In genomic region chr6:26440977-26441358, GRCh38 we compare ENCODE assay signal across 8 cellular contexts. TPM values are rescaled to one million over a fixed set of nuclear protein-coding genes. Genes with fewer than 3 reads are reported as not detected.
A peak's percentile ranks its signal among the peaks of the same experiment; 100 is the strongest.
DNase-seq lines count a peak whose midpoint lies in the region; ATAC-seq, FAIRE-seq and TF ChIP-seq lines count a peak whose summit lies in the region.

No MANE protein-coding gene starts in this region.

- no peak for DNase-seq in activated CD4-positive, alpha-beta T cell treated with anti-CD3 and anti-CD28 coated beads, Interleukin-2, amount 10 ng/mL, durations not matched to agents 24 days and 14 days
- DNase-seq in activated CD4-positive, alpha-beta T cell treated with anti-CD3 and anti-CD28 coated beads for 1 hour: no peak
- DNase-seq in activated naive CD4-positive, alpha-beta T cell treated with anti-CD3 and anti-CD28 coated beads, Interleukin-2, amount 50 U/mL, for 72 hours (ENCODE audit: low spot score in 2 of 2): no peak
- DNase-seq in HepG2 (ENCODE audit: low spot score): no peak
- DNase-seq in testis: no peak
- DNase-seq in T-helper 9 cell: no peak
- no peak for DNase-seq in NCI-H446 treated with DMSO at 0.1 percent for 48 hours (lab: John Stamatoyannopoulos, UW)
- DNase-seq in endothelial cell (ENCODE audit: low spot score): no peak

- FAIRE-seq in HepG2 (lab: Jason Lieb, UNC): no peak

- H3K4me1 ChIP-seq in HepG2 (ENCODE audit: insufficient read depth, low read length) (peaks cover 18% of the 10 kb centered on the region), testis (no peaks in the 10 kb centered on the region)

- no peak for ATAC-seq in activated naive CD4-positive, alpha-beta T cell treated with anti-CD3 and anti-CD28 coated beads, Interleukin-2, amount 50 U/mL, for 72 hours
- no peak for ATAC-seq in HepG2

- CTCF ChIA-PET in HepG2 (lab: Yijun Ruan, JAX; ENCODE audit: low intra/inter-chr PET ratio, low total read pairs): no interaction called here

- H3K4me2 ChIP-seq in HepG2 (ENCODE audit: low read depth, low read length): peak overlapping the region; percentile 83

- WGBS in HepG2 (ENCODE audit: low lambda C conversion rate): 73% methylated on average over 2 of the region's 2 CpGs
- WGBS in testis, 2 donors: 49 to 57% methylated on average over 2 of the region's 2 CpGs

- no peaks in the 10 kb centered on the region for H4K20me1 ChIP-seq in HepG2 (ENCODE audit: insufficient read depth, low read length)

- peaks cover 51% of the 10 kb centered on the region for H3K4me1 Mint-ChIP-seq in activated CD4-positive, alpha-beta T cell treated with anti-CD3 and anti-CD28 coated beads, Interleukin-2, amount 10 ng/mL, durations not matched to agents 24 days and 14 days
- H3K4me1 Mint-ChIP-seq in endothelial cell (ENCODE audit: unreplicated experiment): peaks cover 21% of the 10 kb centered on the region

- POLR2A ChIA-PET in HepG2 (lab: Yijun Ruan, JAX): interaction anchor here (1.2 kb wide), 1 partner anchor 92 kb away, joined by 3 read pairs; no protein-coding TSS in a partner anchor

- in situ Hi-C loops in HepG2 (cut with HindIII; ENCODE audit: extremely low pct_ligation_motif_present, low pct_unique_long_range_greater_than_20kb): no loop called here

- BruUV-seq in HepG2 (replicated peaks; lab: Mats Ljungman, UMichigan): no TSS peak

- H3K27ac ChIP-seq in HepG2 (ENCODE audit: extremely low read length, insufficient read depth, low read length) (no peak overlapping the region), testis (peak overlapping the region; percentile 59 to 87)

- H3K27me3 ChIP-seq in HepG2 (ENCODE audit: control insufficient read depth in 1 of 2, insufficient read depth in 2 of 2, low read length in 2 of 2): no peaks in the 10 kb centered on the region; a peak in 1 of 5 replicates
- no peaks in the 10 kb centered on the region for H3K27me3 ChIP-seq in testis

- H3K9me3 ChIP-seq in HepG2 (ENCODE audit: low read length): no peaks in the 10 kb centered on the region
- H3K9me3 ChIP-seq in testis: no peaks in the 10 kb centered on the region

- TF ChIP-seq POLR2A in HepG2 (IDR thresholded peaks at IDR 0.05; ENCODE audit: insufficient read depth in 1 of 2, low read depth in 2 of 2, low read length in 2 of 2) (no peak), testis (IDR thresholded peaks at IDR 0.05) (no peak)

- peaks cover 39% of the 10 kb centered on the region for H3K36me3 Mint-ChIP-seq in activated CD4-positive, alpha-beta T cell treated with anti-CD3 and anti-CD28 coated beads, Interleukin-2, amount 10 ng/mL, durations not matched to agents 24 days and 14 days (ENCODE audit: low read depth)
- H3K36me3 Mint-ChIP-seq in activated naive CD4-positive, alpha-beta T cell treated with anti-CD3 and anti-CD28 coated beads, Interleukin-2, amount 50 U/mL, for 72 hours: peaks cover 41 to 43% of the 10 kb centered on the region in 2 donors
- H3K36me3 Mint-ChIP-seq in endothelial cell (ENCODE audit: low read depth, unreplicated experiment): peaks cover 10% of the 10 kb centered on the region

- H3K27me3 Mint-ChIP-seq in activated CD4-positive, alpha-beta T cell treated with anti-CD3 and anti-CD28 coated beads, Interleukin-2, amount 10 ng/mL, durations not matched to agents 24 days and 14 days: no peaks in the 10 kb centered on the region
- peaks cover 6% of the 10 kb centered on the region for H3K27me3 Mint-ChIP-seq in endothelial cell (ENCODE audit: unreplicated experiment)

- H3K27ac Mint-ChIP-seq in activated CD4-positive, alpha-beta T cell treated with anti-CD3 and anti-CD28 coated beads, Interleukin-2, amount 10 ng/mL, durations not matched to agents 24 days and 14 days: peak overlapping the region; percentile 93
- H3K27ac Mint-ChIP-seq in activated naive CD4-positive, alpha-beta T cell treated with anti-CD3 and anti-CD28 coated beads, Interleukin-2, amount 50 U/mL, for 72 hours: peak overlapping the region; percentile 96 to 97
- H3K27ac Mint-ChIP-seq in endothelial cell (ENCODE audit: unreplicated experiment): no peak overlapping the region

- H3K9ac ChIP-seq in HepG2 (ENCODE audit: insufficient read depth, low read depth, low read length): no peak overlapping the region; the same call in 1 of the 2 replicates

- H3K79me2 ChIP-seq in HepG2 (ENCODE audit: insufficient read depth, low read length): no peaks in the 10 kb centered on the region

- peak overlapping the region; percentile 99 for H2AFZ ChIP-seq in HepG2 (ENCODE audit: low read length)

- TF ChIP-seq RAD21 in HepG2 (CRISPR knock-in tag; IDR thresholded peaks at IDR 0.05): no peak

- TF ChIP-seq CTCF in HepG2 (CRISPR knock-in tag; IDR thresholded peaks at IDR 0.05) (no peak), testis (IDR thresholded peaks at IDR 0.05) (no peak), endothelial cell (IDR thresholded peaks at IDR 0.05; ENCODE audit: unreplicated experiment) (no peak)

- peaks cover 7% of the 10 kb centered on the region for H3K9me3 Mint-ChIP-seq in activated CD4-positive, alpha-beta T cell treated with anti-CD3 and anti-CD28 coated beads, Interleukin-2, amount 10 ng/mL, durations not matched to agents 24 days and 14 days
- no peaks in the 10 kb centered on the region for H3K9me3 Mint-ChIP-seq in activated naive CD4-positive, alpha-beta T cell treated with anti-CD3 and anti-CD28 coated beads, Interleukin-2, amount 50 U/mL, for 72 hours
- H3K9me3 Mint-ChIP-seq in endothelial cell (ENCODE audit: unreplicated experiment): no peaks in the 10 kb centered on the region

- no peaks in the 10 kb centered on the region for H3K36me3 ChIP-seq in HepG2 (replicated peaks in 1 of 2; ENCODE audit: control insufficient read depth in 1 of 2, insufficient read depth in 2 of 2, low read length in 2 of 2)
- H3K36me3 ChIP-seq in testis (ENCODE audit: low read depth, missing control alignments): no peaks in the 10 kb centered on the region

- intact Hi-C loops in activated CD4-positive, alpha-beta T cell treated with anti-CD3 and anti-CD28 coated beads, Interleukin-2, amount 10 ng/mL, durations not matched to agents 24 days and 14 days (cut with micrococcal nuclease): loop anchor here (1.0 to 5.0 kb wide), 6 partner anchors 16 to 76 kb away; partner anchors contain the start of genes BTN2A1, BTN3A1 and BTN3A2
- intact Hi-C loops in HepG2 (cut with micrococcal nuclease; ENCODE audit: unreplicated experiment): no loop called here
- intact Hi-C loops in testis (cut with DNase I; ENCODE audit: low total_unique reads): no loop called here

- H3K4me3 Mint-ChIP-seq in activated CD4-positive, alpha-beta T cell treated with anti-CD3 and anti-CD28 coated beads, Interleukin-2, amount 10 ng/mL, durations not matched to agents 24 days and 14 days: peak overlapping the region; percentile 93
- H3K4me3 Mint-ChIP-seq in endothelial cell (ENCODE audit: unreplicated experiment): no peak overlapping the region

- H3K4me3 ChIP-seq in HepG2 (replicated peaks in 1 of 3; ENCODE audit: insufficient read depth in 1 of 3, low read depth in 2 of 3, low read length in 3 of 3) (peak overlapping the region; percentile 40 to 68 (median 67); a peak in 3 of 6 replicates), testis (peak overlapping the region; percentile 47 to 51)

- TF ChIP-seq EP300 in HepG2 (IDR thresholded peaks at IDR 0.05; ENCODE audit: low read depth in 2 of 2, low read length in 2 of 2) (no peak), HepG2 (CRISPR knock-in tag; IDR thresholded peaks at IDR 0.05; ENCODE audit: borderline replicate concordance) (no peak)

RNA-seq across cellular contexts. Expression of gene BTN3A3, which starts 0.7 kb away (rescaled TPM):
- total RNA-seq in activated CD4-positive, alpha-beta T cell treated with anti-CD3 and anti-CD28 coated beads, Interleukin-2, amount 10 ng/mL, durations not matched to agents 24 days and 14 days: 37.7 and 38.2 TPM in 2 replicates
- 10 to 100 TPM; 49.7 to 63.8 TPM for total RNA-seq in activated naive CD4-positive, alpha-beta T cell treated with anti-CD3 and anti-CD28 coated beads, Interleukin-2, amount 50 U/mL, for 72 hours
- total RNA-seq in HepG2 (2016; rRNA removed; fragmentation: Illumina TruSeq; extraction: Trizol) (2.9 and 4.3 TPM in 2 replicates), testis (1 to 10 TPM; 7.3 to 7.6 TPM), endothelial cell (ENCODE audit: unreplicated experiment) (3.1 TPM)
- 1.1 and 1.8 TPM in 2 replicates for total RNA-seq in HepG2 (2016; cell fraction: cytosol; rRNA removed; fragmentation: Illumina TruSeq; extraction: Trizol; ENCODE audit: low read depth)
- total RNA-seq in HepG2 (2016; cell fraction: insoluble cytoplasmic fraction; rRNA removed; fragmentation: Illumina TruSeq; extraction: Trizol): 4.0 and 5.3 TPM in 2 replicates
- total RNA-seq in HepG2 (2016; cell fraction: membrane; rRNA removed; fragmentation: Illumina TruSeq; extraction: Trizol): 1.1 and 2.7 TPM in 2 replicates
- total RNA-seq in HepG2 (2016; cell fraction: nucleus; rRNA removed; fragmentation: Illumina TruSeq; extraction: Trizol): 10.3 and 12.7 TPM in 2 replicates
- polyA plus RNA-seq in HepG2 (2011; rRNA removed) (5.0 and 6.3 TPM in 2 replicates), testis (ENCODE audit: insufficient read depth, low read depth, low replicate concordance) (15.2 TPM)
- 2.3 and 3.7 TPM in 2 replicates for polyA plus RNA-seq in HepG2 (2011; cell fraction: cytosol; rRNA removed)
- 12.9 and 22.9 TPM in 2 replicates for polyA plus RNA-seq in HepG2 (2011; cell fraction: nucleus; rRNA removed)
- polyA plus RNA-seq in HepG2 (2012): 3.7 and 5.2 TPM in 2 replicates
- polyA plus RNA-seq in HepG2 (2016; cell fraction: cytosol; fragmentation: Illumina TruSeq; extraction: Trizol; ENCODE audit: low read depth): 0.26 and 0.36 TPM in 2 replicates
- 1.9 and 2.2 TPM in 2 replicates for polyA plus RNA-seq in HepG2 (2016; cell fraction: insoluble cytoplasmic fraction; fragmentation: Illumina TruSeq; extraction: Trizol; ENCODE audit: low read depth)
- polyA plus RNA-seq in HepG2 (2016; cell fraction: membrane; fragmentation: Illumina TruSeq; extraction: Trizol; ENCODE audit: low read depth): 0.65 and 0.73 TPM in 2 replicates
- 13.4 and 14.1 TPM in 2 replicates for polyA plus RNA-seq in HepG2 (2016; cell fraction: nucleus; fragmentation: Illumina TruSeq; extraction: Trizol; ENCODE audit: insufficient read depth, low read depth)
- polyA minus RNA-seq in HepG2 (2011; rRNA and poly(A)+ RNA removed; ENCODE audit: low replicate concordance): 8.0 and 29.3 TPM in 2 replicates
- 1.1 and 1.4 TPM in 2 replicates for polyA minus RNA-seq in HepG2 (2011; cell fraction: cytosol; rRNA and poly(A)+ RNA removed)
- polyA minus RNA-seq in HepG2 (2011; cell fraction: nucleus; rRNA and poly(A)+ RNA removed): 10.0 and 27.5 TPM in 2 replicates

RNA-seq across cellular contexts. Expression of gene BTN2A1, which starts 16.8 kb away (rescaled TPM):
- 16.5 and 19.8 TPM in 2 replicates for total RNA-seq in activated CD4-positive, alpha-beta T cell treated with anti-CD3 and anti-CD28 coated beads, Interleukin-2, amount 10 ng/mL, durations not matched to agents 24 days and 14 days
- 10 to 100 TPM; 21.8 to 37.0 TPM for total RNA-seq in activated naive CD4-positive, alpha-beta T cell treated with anti-CD3 and anti-CD28 coated beads, Interleukin-2, amount 50 U/mL, for 72 hours
- total RNA-seq in HepG2 (2016; rRNA removed; fragmentation: Illumina TruSeq; extraction: Trizol) (9.1 and 16.4 TPM in 2 replicates), testis (10 to 100 TPM; 26.0 to 27.6 TPM), endothelial cell (ENCODE audit: unreplicated experiment) (28.7 TPM)
- total RNA-seq in HepG2 (2016; cell fraction: cytosol; rRNA removed; fragmentation: Illumina TruSeq; extraction: Trizol; ENCODE audit: low read depth): 2.8 and 3.8 TPM in 2 replicates
- 9.2 and 15.3 TPM in 2 replicates for total RNA-seq in HepG2 (2016; cell fraction: insoluble cytoplasmic fraction; rRNA removed; fragmentation: Illumina TruSeq; extraction: Trizol)
- 5.5 and 6.0 TPM in 2 replicates for total RNA-seq in HepG2 (2016; cell fraction: membrane; rRNA removed; fragmentation: Illumina TruSeq; extraction: Trizol)
- 18.6 and 21.3 TPM in 2 replicates for total RNA-seq in HepG2 (2016; cell fraction: nucleus; rRNA removed; fragmentation: Illumina TruSeq; extraction: Trizol)
- polyA plus RNA-seq in HepG2 (2011; rRNA removed) (30.4 and 35.0 TPM in 2 replicates), testis (ENCODE audit: insufficient read depth, low read depth, low replicate concordance) (27.9 TPM)
- polyA plus RNA-seq in HepG2 (2011; cell fraction: cytosol; rRNA removed): 23.7 and 28.2 TPM in 2 replicates
- polyA plus RNA-seq in HepG2 (2011; cell fraction: nucleus; rRNA removed): 33.3 and 38.3 TPM in 2 replicates
- 18.7 and 23.0 TPM in 2 replicates for polyA plus RNA-seq in HepG2 (2012)
- polyA plus RNA-seq in HepG2 (2016; cell fraction: cytosol; fragmentation: Illumina TruSeq; extraction: Trizol; ENCODE audit: low read depth): 2.6 and 3.2 TPM in 2 replicates
- polyA plus RNA-seq in HepG2 (2016; cell fraction: insoluble cytoplasmic fraction; fragmentation: Illumina TruSeq; extraction: Trizol; ENCODE audit: low read depth): 11.1 TPM in 2 replicates
- polyA plus RNA-seq in HepG2 (2016; cell fraction: membrane; fragmentation: Illumina TruSeq; extraction: Trizol; ENCODE audit: low read depth): 3.3 and 3.5 TPM in 2 replicates
- polyA plus RNA-seq in HepG2 (2016; cell fraction: nucleus; fragmentation: Illumina TruSeq; extraction: Trizol; ENCODE audit: insufficient read depth, low read depth): 49.0 and 49.2 TPM in 2 replicates
- polyA minus RNA-seq in HepG2 (2011; rRNA and poly(A)+ RNA removed; ENCODE audit: low replicate concordance): 23.9 and 31.6 TPM in 2 replicates
- 10.4 and 12.6 TPM in 2 replicates for polyA minus RNA-seq in HepG2 (2011; cell fraction: cytosol; rRNA and poly(A)+ RNA removed)
- polyA minus RNA-seq in HepG2 (2011; cell fraction: nucleus; rRNA and poly(A)+ RNA removed): 25.0 and 37.0 TPM in 2 replicates

RNA-seq across cellular contexts. Expression of gene BTN3A1, which starts 38.9 kb away (rescaled TPM):
- 29.6 and 33.2 TPM in 2 replicates for total RNA-seq in activated CD4-positive, alpha-beta T cell treated with anti-CD3 and anti-CD28 coated beads, Interleukin-2, amount 10 ng/mL, durations not matched to agents 24 days and 14 days
- total RNA-seq in activated naive CD4-positive, alpha-beta T cell treated with anti-CD3 and anti-CD28 coated beads, Interleukin-2, amount 50 U/mL, for 72 hours: 10 to 100 TPM; 47.8 to 79.8 TPM
- total RNA-seq in HepG2 (2016; rRNA removed; fragmentation: Illumina TruSeq; extraction: Trizol): 8.1 and 13.3 TPM in 2 replicates
- 3.0 and 3.2 TPM in 2 replicates for total RNA-seq in HepG2 (2016; cell fraction: cytosol; rRNA removed; fragmentation: Illumina TruSeq; extraction: Trizol; ENCODE audit: low read depth)
- total RNA-seq in HepG2 (2016; cell fraction: insoluble cytoplasmic fraction; rRNA removed; fragmentation: Illumina TruSeq; extraction: Trizol): 8.0 and 11.8 TPM in 2 replicates
- total RNA-seq in HepG2 (2016; cell fraction: membrane; rRNA removed; fragmentation: Illumina TruSeq; extraction: Trizol): 7.8 and 8.0 TPM in 2 replicates
- total RNA-seq in HepG2 (2016; cell fraction: nucleus; rRNA removed; fragmentation: Illumina TruSeq; extraction: Trizol): 15.9 and 17.1 TPM in 2 replicates
- 14.0 and 17.0 TPM in 2 replicates for polyA plus RNA-seq in HepG2 (2011; rRNA removed)
- 6.9 and 9.3 TPM in 2 replicates for polyA plus RNA-seq in HepG2 (2011; cell fraction: cytosol; rRNA removed)
- polyA plus RNA-seq in HepG2 (2011; cell fraction: nucleus; rRNA removed): 29.0 and 46.1 TPM in 2 replicates
- 9.4 and 11.5 TPM in 2 replicates for polyA plus RNA-seq in HepG2 (2012)
- polyA plus RNA-seq in HepG2 (2016; cell fraction: cytosol; fragmentation: Illumina TruSeq; extraction: Trizol; ENCODE audit: low read depth): 0.54 and 0.75 TPM in 2 replicates
- polyA plus RNA-seq in HepG2 (2016; cell fraction: insoluble cytoplasmic fraction; fragmentation: Illumina TruSeq; extraction: Trizol; ENCODE audit: low read depth): 4.6 and 4.8 TPM in 2 replicates
- 2.4 and 2.5 TPM in 2 replicates for polyA plus RNA-seq in HepG2 (2016; cell fraction: membrane; fragmentation: Illumina TruSeq; extraction: Trizol; ENCODE audit: low read depth)
- polyA plus RNA-seq in HepG2 (2016; cell fraction: nucleus; fragmentation: Illumina TruSeq; extraction: Trizol; ENCODE audit: insufficient read depth, low read depth): 27.2 and 30.6 TPM in 2 replicates
- polyA minus RNA-seq in HepG2 (2011; rRNA and poly(A)+ RNA removed; ENCODE audit: low replicate concordance): 46.1 and 68.9 TPM in 2 replicates
- polyA minus RNA-seq in HepG2 (2011; cell fraction: cytosol; rRNA and poly(A)+ RNA removed): 8.0 and 8.9 TPM in 2 replicates
- polyA minus RNA-seq in HepG2 (2011; cell fraction: nucleus; rRNA and poly(A)+ RNA removed): 17.8 and 27.4 TPM in 2 replicates
- 10 to 100 TPM; 10.6 to 14.7 TPM for total RNA-seq in testis
- 15.9 TPM for polyA plus RNA-seq in testis (ENCODE audit: insufficient read depth, low read depth, low replicate concordance)
- 7.1 TPM for total RNA-seq in endothelial cell (ENCODE audit: unreplicated experiment)

RNA-seq across cellular contexts. Expression of gene BTN2A2, which starts 58.1 kb away (rescaled TPM):
- total RNA-seq in activated CD4-positive, alpha-beta T cell treated with anti-CD3 and anti-CD28 coated beads, Interleukin-2, amount 10 ng/mL, durations not matched to agents 24 days and 14 days: 23.8 and 25.0 TPM in 2 replicates
- 10 to 100 TPM; 23.5 to 43.5 TPM for total RNA-seq in activated naive CD4-positive, alpha-beta T cell treated with anti-CD3 and anti-CD28 coated beads, Interleukin-2, amount 50 U/mL, for 72 hours
- total RNA-seq in HepG2 (2016; rRNA removed; fragmentation: Illumina TruSeq; extraction: Trizol): 6.0 and 12.2 TPM in 2 replicates
- 2.6 and 2.7 TPM in 2 replicates for total RNA-seq in HepG2 (2016; cell fraction: cytosol; rRNA removed; fragmentation: Illumina TruSeq; extraction: Trizol; ENCODE audit: low read depth)
- total RNA-seq in HepG2 (2016; cell fraction: insoluble cytoplasmic fraction; rRNA removed; fragmentation: Illumina TruSeq; extraction: Trizol): 5.9 and 11.3 TPM in 2 replicates
- 3.3 and 3.6 TPM in 2 replicates for total RNA-seq in HepG2 (2016; cell fraction: membrane; rRNA removed; fragmentation: Illumina TruSeq; extraction: Trizol)
- 18.5 and 19.7 TPM in 2 replicates for total RNA-seq in HepG2 (2016; cell fraction: nucleus; rRNA removed; fragmentation: Illumina TruSeq; extraction: Trizol)
- polyA plus RNA-seq in HepG2 (2011; rRNA removed): 10.8 and 15.4 TPM in 2 replicates
- 8.1 and 9.6 TPM in 2 replicates for polyA plus RNA-seq in HepG2 (2011; cell fraction: cytosol; rRNA removed)
- polyA plus RNA-seq in HepG2 (2011; cell fraction: nucleus; rRNA removed): 24.5 and 30.2 TPM in 2 replicates
- polyA plus RNA-seq in HepG2 (2012): 8.5 and 8.6 TPM in 2 replicates
- 0.77 and 0.96 TPM in 2 replicates for polyA plus RNA-seq in HepG2 (2016; cell fraction: cytosol; fragmentation: Illumina TruSeq; extraction: Trizol; ENCODE audit: low read depth)
- 4.7 and 5.5 TPM in 2 replicates for polyA plus RNA-seq in HepG2 (2016; cell fraction: insoluble cytoplasmic fraction; fragmentation: Illumina TruSeq; extraction: Trizol; ENCODE audit: low read depth)
- polyA plus RNA-seq in HepG2 (2016; cell fraction: membrane; fragmentation: Illumina TruSeq; extraction: Trizol; ENCODE audit: low read depth): 1.7 and 2.0 TPM in 2 replicates
- polyA plus RNA-seq in HepG2 (2016; cell fraction: nucleus; fragmentation: Illumina TruSeq; extraction: Trizol; ENCODE audit: insufficient read depth, low read depth): 17.6 and 22.8 TPM in 2 replicates
- polyA minus RNA-seq in HepG2 (2011; rRNA and poly(A)+ RNA removed; ENCODE audit: low replicate concordance): 2.5 and 22.6 TPM in 2 replicates
- 6.1 and 6.4 TPM in 2 replicates for polyA minus RNA-seq in HepG2 (2011; cell fraction: cytosol; rRNA and poly(A)+ RNA removed)
- polyA minus RNA-seq in HepG2 (2011; cell fraction: nucleus; rRNA and poly(A)+ RNA removed): 29.2 and 34.7 TPM in 2 replicates
- total RNA-seq in testis: 10 to 100 TPM; 16.7 to 19.6 TPM
- polyA plus RNA-seq in testis (ENCODE audit: insufficient read depth, low read depth, low replicate concordance): 12.0 TPM
- 19.3 TPM for total RNA-seq in endothelial cell (ENCODE audit: unreplicated experiment)

RNA-seq across cellular contexts. Expression of gene BTN1A1, which starts 59.1 kb away (rescaled TPM):
- total RNA-seq in activated CD4-positive, alpha-beta T cell treated with anti-CD3 and anti-CD28 coated beads, Interleukin-2, amount 10 ng/mL, durations not matched to agents 24 days and 14 days: 0.07 TPM in 1 of 2 replicates, not detected in the other
- under 1 TPM in 1 of 2 donors, not detected in 1; 0.16 TPM for total RNA-seq in activated naive CD4-positive, alpha-beta T cell treated with anti-CD3 and anti-CD28 coated beads, Interleukin-2, amount 50 U/mL, for 72 hours
- total RNA-seq in HepG2 (2016; rRNA removed; fragmentation: Illumina TruSeq; extraction: Trizol): not detected in 2 replicates
- total RNA-seq in HepG2 (2016; cell fraction: cytosol; rRNA removed; fragmentation: Illumina TruSeq; extraction: Trizol; ENCODE audit: low read depth): not detected in 2 replicates
- not detected in 2 replicates for total RNA-seq in HepG2 (2016; cell fraction: insoluble cytoplasmic fraction; rRNA removed; fragmentation: Illumina TruSeq; extraction: Trizol)
- not detected in 2 replicates for total RNA-seq in HepG2 (2016; cell fraction: membrane; rRNA removed; fragmentation: Illumina TruSeq; extraction: Trizol)
- total RNA-seq in HepG2 (2016; cell fraction: nucleus; rRNA removed; fragmentation: Illumina TruSeq; extraction: Trizol): not detected in 2 replicates
- 0.04 and 0.12 TPM in 2 replicates for polyA plus RNA-seq in HepG2 (2011; rRNA removed)
- 0.04 and 0.08 TPM in 2 replicates for polyA plus RNA-seq in HepG2 (2011; cell fraction: cytosol; rRNA removed)
- not detected in 2 replicates for polyA plus RNA-seq in HepG2 (2011; cell fraction: nucleus; rRNA removed)
- 0.05 and 0.07 TPM in 2 replicates for polyA plus RNA-seq in HepG2 (2012)
- not detected in 2 replicates for polyA plus RNA-seq in HepG2 (2016; cell fraction: cytosol; fragmentation: Illumina TruSeq; extraction: Trizol; ENCODE audit: low read depth)
- not detected in 2 replicates for polyA plus RNA-seq in HepG2 (2016; cell fraction: insoluble cytoplasmic fraction; fragmentation: Illumina TruSeq; extraction: Trizol; ENCODE audit: low read depth)
- not detected in 2 replicates for polyA plus RNA-seq in HepG2 (2016; cell fraction: membrane; fragmentation: Illumina TruSeq; extraction: Trizol; ENCODE audit: low read depth)
- not detected in 2 replicates for polyA plus RNA-seq in HepG2 (2016; cell fraction: nucleus; fragmentation: Illumina TruSeq; extraction: Trizol; ENCODE audit: insufficient read depth, low read depth)
- polyA minus RNA-seq in HepG2 (2011; rRNA and poly(A)+ RNA removed; ENCODE audit: low replicate concordance): not detected in 2 replicates
- not detected in 2 replicates for polyA minus RNA-seq in HepG2 (2011; cell fraction: cytosol; rRNA and poly(A)+ RNA removed)
- polyA minus RNA-seq in HepG2 (2011; cell fraction: nucleus; rRNA and poly(A)+ RNA removed): not detected in 2 replicates
- total RNA-seq in testis: under 1 TPM; 0.31 TPM
- polyA plus RNA-seq in testis (ENCODE audit: insufficient read depth, low read depth, low replicate concordance): 0.30 TPM
- total RNA-seq in endothelial cell (ENCODE audit: unreplicated experiment): 1.4 TPM
